Comparison of ENCODE assay signal across 33 cellular contexts in the genomic region with DNA sequence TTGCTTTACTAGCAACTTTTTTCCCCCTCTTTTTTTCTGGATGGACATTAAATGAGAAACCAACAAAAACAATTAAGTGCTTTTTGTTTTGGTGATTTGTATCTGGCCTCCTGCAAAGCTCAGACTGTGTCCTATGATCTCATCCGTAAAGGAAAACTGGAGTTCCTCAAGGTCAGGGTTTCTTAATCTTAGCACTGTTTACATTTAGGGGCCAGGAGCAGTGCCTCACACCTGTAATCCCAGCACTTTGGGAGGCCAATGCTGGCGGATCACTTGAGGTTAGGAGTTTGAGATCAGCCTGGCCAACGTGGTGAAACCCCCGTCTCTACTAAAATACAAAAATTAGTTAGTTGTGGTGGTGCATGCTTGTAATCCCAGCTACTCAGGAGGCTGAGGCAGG.
"Had no signal": no experiment of that assay in that cellular context is flagged by ENCODE, and none has a peak within 500 bp of the region (broad histone marks: within the 10 kb centered on the region; RNA-seq: fewer than 3 reads in every experiment).

No MANE protein-coding gene starts in this region.

- ATAC-seq: activated CD4-positive, alpha-beta T cell treated with anti-CD3 and anti-CD28 coated beads for 36 hours; activated CD8-positive, alpha-beta T cell treated with anti-CD3 and anti-CD28 coated beads for 36 hours; activated T-cell treated with anti-CD3 and anti-CD28 coated beads, Interleukin-2, amount 50 U/mL, for 4 hours; activated T-helper 17 cell treated with anti-CD3 and anti-CD28 coated beads, Interleukin-2, amount 50 U/mL, for 72 hours; T-helper 17 cell had no signal

- H3K4me3 Mint-ChIP-seq: activated CD4-positive, alpha-beta T cell treated with anti-CD3 and anti-CD28 coated beads for 36 hours; activated CD8-positive, alpha-beta T cell treated with anti-CD3 and anti-CD28 coated beads for 36 hours; activated naive CD8-positive, alpha-beta T cell; activated T-cell treated with anti-CD3 and anti-CD28 coated beads, Interleukin-2, amount 50 U/mL, for 4 hours; activated T-helper 17 cell treated with anti-CD3 and anti-CD28 coated beads, Interleukin-2, amount 50 U/mL, for 72 hours; brain; dendritic cell treated with granulocyte-macrophage colony-stimulating factor and Interleukin-4, amounts not matched to agents 40 ng/mL and 50 ng/mL, for 4 days; T-helper 17 cell; T-helper 2 cell treated with Interferon-gamma antibody and Interleukin-4, amounts not matched to agents 5 μg/mL and 100 μg/mL, for 36 hours had no signal

- H3K4me1 Mint-ChIP-seq: activated CD4-positive, alpha-beta T cell treated with anti-CD3 and anti-CD28 coated beads for 36 hours; activated T-helper 17 cell treated with anti-CD3 and anti-CD28 coated beads, Interleukin-2, amount 50 U/mL, for 72 hours; brain had no signal

- H3K27ac Mint-ChIP-seq: activated CD4-positive, alpha-beta T cell treated with anti-CD3 and anti-CD28 coated beads for 36 hours; activated CD8-positive, alpha-beta T cell treated with anti-CD3 and anti-CD28 coated beads for 36 hours; activated naive CD8-positive, alpha-beta T cell; activated T-helper 17 cell treated with anti-CD3 and anti-CD28 coated beads, Interleukin-2, amount 50 U/mL, for 72 hours; brain; dendritic cell treated with granulocyte-macrophage colony-stimulating factor and Interleukin-4, amounts not matched to agents 40 ng/mL and 50 ng/mL, for 4 days; T-helper 2 cell treated with Interferon-gamma antibody and Interleukin-4, amounts not matched to agents 5 μg/mL and 100 μg/mL, for 36 hours had no signal

- H3K27ac ChIP-seq: ascending aorta, breast epithelium, cardiac muscle cell, coronary artery, dorsolateral prefrontal cortex, esophagus muscularis mucosa, WERI-Rb-1 had no signal

- H3K4me3 ChIP-seq: ascending aorta, breast epithelium, cardiac muscle cell, coronary artery, dorsolateral prefrontal cortex, esophagus muscularis mucosa had no signal

- H3K9me3 ChIP-seq: ascending aorta, breast epithelium, esophagus muscularis mucosa had no signal

- H3K27me3 ChIP-seq: ascending aorta, breast epithelium, cardiac muscle cell, dorsolateral prefrontal cortex, esophagus muscularis mucosa had no signal

- H3K36me3 ChIP-seq: breast epithelium, cardiac muscle cell, WERI-Rb-1 had no signal

- DNase-seq: activated CD4-positive, alpha-beta T cell treated with anti-CD3 and anti-CD28 coated beads for 36 hours; activated CD4-positive, alpha-beta T cell treated with anti-CD3 and anti-CD28 coated beads, Interleukin-2, amount 50 U/mL, for 1 hour; activated CD4-positive, alpha-beta T cell treated with anti-CD3 and anti-CD28 coated beads, Interleukin-2, amount 50 U/mL, for 48 hours; activated CD4-positive, CD25-positive, alpha-beta regulatory T cell; activated CD4-positive, CD25-positive, alpha-beta regulatory T cell treated with anti-CD3 and anti-CD28 coated beads, Interleukin-2, amount 50 U/mL, for 72 hours; activated CD8-positive, alpha-beta memory T cell treated with anti-CD3 and anti-CD28 coated beads for 24 hours; activated CD8-positive, alpha-beta T cell treated with anti-CD3 and anti-CD28 coated beads for 36 hours; activated effector memory CD4-positive, alpha-beta T cell treated with Interleukin-2 at 50 U/mL for 16 hours; activated gamma-delta T cell treated with Interleukin-2 at 50 U/mL for 16 hours; activated naive CD4-positive, alpha-beta T cell treated with anti-CD3 and anti-CD28 coated beads, Interleukin-2, amount 50 U/mL, for 16 hours; activated naive CD4-positive, alpha-beta T cell treated with Interleukin-2 at 50 U/mL for 16 hours; activated T-cell treated with anti-CD3 and anti-CD28 coated beads, Interleukin-2, amount 50 U/mL, for 4 hours; amygdala; central memory CD4-positive, alpha-beta T cell; cerebellar nuclear complex; dorsolateral prefrontal cortex; effector memory CD4-positive, alpha-beta T cell; erythroblast; head of caudate nucleus; T-helper 1 cell; T-helper 17 cell; T1000; WERI-Rb-1 had no signal

- H3K27me3 Mint-ChIP-seq: activated CD4-positive, alpha-beta T cell treated with anti-CD3 and anti-CD28 coated beads for 36 hours; activated CD8-positive, alpha-beta T cell treated with anti-CD3 and anti-CD28 coated beads for 36 hours; activated naive CD8-positive, alpha-beta T cell; activated T-helper 17 cell treated with anti-CD3 and anti-CD28 coated beads, Interleukin-2, amount 50 U/mL, for 72 hours; brain; dendritic cell treated with granulocyte-macrophage colony-stimulating factor and Interleukin-4, amounts not matched to agents 40 ng/mL and 50 ng/mL, for 4 days; T-helper 17 cell had no signal

- H3K9me3 Mint-ChIP-seq: activated CD8-positive, alpha-beta T cell treated with anti-CD3 and anti-CD28 coated beads for 36 hours; activated T-cell treated with anti-CD3 and anti-CD28 coated beads, Interleukin-2, amount 50 U/mL, for 4 hours; activated T-helper 17 cell treated with anti-CD3 and anti-CD28 coated beads, Interleukin-2, amount 50 U/mL, for 72 hours; brain; dendritic cell treated with granulocyte-macrophage colony-stimulating factor and Interleukin-4, amounts not matched to agents 40 ng/mL and 50 ng/mL, for 4 days; T-helper 2 cell treated with Interferon-gamma antibody and Interleukin-4, amounts not matched to agents 5 μg/mL and 100 μg/mL, for 36 hours had no signal

- H3K4me1 ChIP-seq: ascending aorta, breast epithelium, esophagus muscularis mucosa had no signal
